ENCODE assay signal across 8 cellular contexts in the genomic region with DNA sequence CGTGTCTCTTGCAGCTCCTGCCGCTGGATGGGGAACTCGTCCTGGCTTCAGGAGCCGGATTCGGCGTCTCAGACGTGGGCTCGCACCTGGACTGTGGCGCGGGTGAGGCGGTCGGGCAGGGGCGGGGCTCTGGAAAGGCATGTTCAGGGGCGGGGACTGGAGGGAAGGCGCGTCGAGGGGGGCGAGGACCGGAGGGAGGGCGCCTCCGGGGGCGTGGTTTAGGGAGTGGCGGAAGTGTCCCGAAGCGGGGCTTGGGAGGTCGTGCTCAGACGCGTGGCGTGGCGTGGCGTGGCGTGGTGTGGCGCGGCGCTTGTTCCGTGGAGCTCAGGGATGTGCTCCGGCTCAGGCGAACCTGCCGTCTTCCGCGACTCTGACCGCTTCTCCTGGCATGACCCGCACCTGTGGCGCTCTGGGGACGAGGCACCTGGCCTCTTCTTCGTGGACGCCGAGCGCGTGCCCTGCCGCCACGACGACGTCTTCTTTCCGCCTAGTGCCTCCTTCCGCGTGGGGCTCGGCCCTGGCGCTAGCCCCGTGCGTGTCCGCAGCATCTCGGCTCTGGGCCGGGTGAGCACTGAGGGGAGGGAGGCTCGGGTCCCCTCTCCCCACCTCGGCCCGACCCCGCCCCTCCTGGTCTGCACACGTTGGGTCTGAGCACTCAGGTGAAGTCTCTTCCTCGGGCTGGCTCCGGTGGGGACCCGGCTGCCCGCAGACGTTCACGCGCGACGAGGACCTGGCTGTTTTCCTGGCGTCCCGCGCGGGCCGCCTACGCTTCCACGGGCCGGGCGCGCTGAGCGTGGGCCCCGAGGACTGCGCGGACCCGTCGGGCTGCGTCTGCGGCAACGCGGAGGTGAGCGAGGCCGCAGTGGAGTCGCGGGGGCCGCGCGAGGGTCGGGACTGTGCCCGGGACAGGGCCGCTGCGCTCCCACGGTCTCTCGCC. TPM values are rescaled to one million over a fixed set of nuclear protein-coding genes. Genes with fewer than 3 reads are reported as not detected.
DNase-seq lines count a peak whose midpoint lies in the region; ATAC-seq and TF ChIP-seq lines count a peak whose summit lies in the region.

No MANE protein-coding gene starts in this region.

- peaks cover 30 to 52% (median 39%) of the 10 kb centered on the region in 11 experiments for H3K27me3 ChIP-seq in BLaER1 treated with 17β-estradiol and CSF1 and Interleukin-3, amounts not matched to agents 10 nM and 100 nM
- H3K27me3 ChIP-seq in neutrophil (peaks cover 100% of the 10 kb centered on the region), thymus (ENCODE audit: control insufficient read depth, insufficient read depth) (peaks cover 68% of the 10 kb centered on the region), SK-N-SH (ENCODE audit: insufficient read depth) (peaks cover 5% of the 10 kb centered on the region; the same call in 1 of the 2 replicates)

- no peak overlapping the region for H2AFZ ChIP-seq in SK-N-SH (ENCODE audit: low read depth)

- peak overlapping the region; percentile 96 to 99 (median 98) for H3K4me2 ChIP-seq in BLaER1 treated with 17β-estradiol and CSF1 and Interleukin-3, amounts not matched to agents 10 nM and 100 nM
- no peak overlapping the region for H3K4me2 ChIP-seq in SK-N-SH

- ATAC-seq in GM21423 (IDR thresholded peaks at IDR 0.05; ENCODE audit: unreplicated experiment), result peak; percentile 78

- no peak for TF ChIP-seq EP300 in SK-N-SH (IDR thresholded peaks at IDR 0.05; ENCODE audit: borderline replicate concordance in 1 of 2, low read depth in 1 of 2, low read length in 1 of 2)

- WGBS in thymus, result 4% methylated on average over 111 of the region's 111 CpGs
- 73% methylated on average over 76 of the region's 111 CpGs for WGBS in SK-N-SH (ENCODE audit: low lambda C conversion rate)

- H3K79me2 ChIP-seq in SK-N-SH (ENCODE audit: insufficient read depth), result no peaks in the 10 kb centered on the region

- H3K4me3 ChIP-seq in BLaER1 treated with 17β-estradiol and CSF1 and Interleukin-3, amounts not matched to agents 10 nM and 100 nM, result peak overlapping the region; percentile 52 to 77 (median 68)
- peak overlapping the region; percentile 20 to 58 for H3K4me3 ChIP-seq in neutrophil (ENCODE audit: low read depth in 1 of 2, low read length in 1 of 2)
- H3K4me3 ChIP-seq in thymus (ENCODE audit: low read length), result peak overlapping the region; percentile 65
- no peak overlapping the region for H3K4me3 ChIP-seq in SK-N-SH (ENCODE audit: low read depth in 2 of 2, low read length in 1 of 2)

- H4K20me1 ChIP-seq in BLaER1 treated with 17β-estradiol and CSF1 and Interleukin-3, amounts not matched to agents 10 nM and 100 nM, result peaks cover 0 to 39% (median 15%) of the 10 kb centered on the region in 11 experiments; a peak in 11 of 22 replicates
- H4K20me1 ChIP-seq in SK-N-SH (ENCODE audit: insufficient read depth), result peaks cover 6% of the 10 kb centered on the region; the same call in 1 of the 2 replicates

- H3K9me3 ChIP-seq in BLaER1 treated with 17β-estradiol and CSF1 and Interleukin-3, amounts not matched to agents 10 nM and 100 nM (replicated peaks in 1 of 11), result no peaks in the 10 kb centered on the region
- H3K9me3 ChIP-seq in neutrophil (no peaks in the 10 kb centered on the region), thymus (ENCODE audit: control insufficient read depth) (no peaks in the 10 kb centered on the region), SK-N-SH (no peaks in the 10 kb centered on the region)

- DNase-seq in NCI-H2029 treated with DMSO at 0.1 percent for 48 hours (lab: John Stamatoyannopoulos, UW) (peak; percentile 3), erythroblast (lab: John Stamatoyannopoulos, UW) (peak; percentile 70 to 75), SK-N-SH (no peak)
- DNase-seq in activated CD8-positive, alpha-beta memory T cell treated with anti-CD3 and anti-CD28 coated beads for 4 hours (ENCODE audit: low read depth in 2 of 2), result peak; percentile 64 to 65

- no peak for TF ChIP-seq POLR2A in erythroblast (IDR thresholded peaks at IDR 0.05; ENCODE audit: low read length)

- H3K36me3 ChIP-seq in BLaER1 treated with 17β-estradiol and CSF1 and Interleukin-3, amounts not matched to agents 10 nM and 100 nM, result peaks cover 0 to 8% (median 0%) of the 10 kb centered on the region in 11 experiments; a peak in 4 of 22 replicates
- H3K36me3 ChIP-seq in neutrophil, result no peaks in the 10 kb centered on the region
- no peaks in the 10 kb centered on the region for H3K36me3 ChIP-seq in thymus (ENCODE audit: control insufficient read depth, insufficient read depth)
- H3K36me3 ChIP-seq in SK-N-SH (replicated peaks in 1 of 2; ENCODE audit: control insufficient read depth in 1 of 2, insufficient read depth in 2 of 2, low read length in 1 of 2), result peaks cover 7 to 17% of the 10 kb centered on the region in 2 experiments

- no peaks in the 10 kb centered on the region for H3F3A ChIP-seq in SK-N-SH (replicated peaks; ENCODE audit: insufficient read depth)

- H3K27ac ChIP-seq in BLaER1 treated with 17β-estradiol and CSF1 and Interleukin-3, amounts not matched to agents 10 nM and 100 nM, result peak overlapping the region; percentile 34 to 85 (median 81); a peak in 21 of 22 replicates
- H3K27ac ChIP-seq in neutrophil, result no peak overlapping the region
- peak overlapping the region; percentile 54 for H3K27ac ChIP-seq in thymus (ENCODE audit: low read depth)
- H3K27ac ChIP-seq in SK-N-SH (ENCODE audit: low read depth in 2 of 2, low read length in 1 of 2), result no peak overlapping the region

- peaks cover 25 to 61% (median 46%) of the 10 kb centered on the region in 10 experiments for H3K4me1 ChIP-seq in BLaER1 treated with 17β-estradiol and CSF1 and Interleukin-3, amounts not matched to agents 10 nM and 100 nM
- H3K4me1 ChIP-seq in neutrophil (ENCODE audit: control insufficient read depth in 1 of 2, insufficient read depth in 1 of 2, low read depth in 1 of 2, low read length in 1 of 2) (peaks cover 13 to 28% of the 10 kb centered on the region in 2 experiments), thymus (ENCODE audit: control insufficient read depth, insufficient read depth, low read length) (peaks cover 12% of the 10 kb centered on the region), SK-N-SH (ENCODE audit: control insufficient read depth in 1 of 2, insufficient read depth in 2 of 2, low read depth in 1 of 2, low read length in 1 of 2) (peaks cover 0 to 8% of the 10 kb centered on the region in 2 experiments; a peak in 1 of 4 replicates)

- POLR2A ChIA-PET in SK-N-SH (lab: Yijun Ruan, JAX), result no interaction called here

- no peak for TF ChIP-seq RAD21 in SK-N-SH (IDR thresholded peaks at IDR 0.05; ENCODE audit: low read length)

- no peak for TF ChIP-seq CTCF in neutrophil (IDR thresholded peaks at IDR 0.05)
- TF ChIP-seq CTCF in SK-N-SH (IDR thresholded peaks at IDR 0.05), result no peak

- CTCF ChIA-PET in SK-N-SH (lab: Yijun Ruan, JAX), result interaction anchor here (0.6 to 1.0 kb wide), 2 partner anchors 154 to 268 kb away, joined by 3 read pairs; no protein-coding TSS in a partner anchor

- no peaks in the 10 kb centered on the region for H3K9me2 ChIP-seq in SK-N-SH

- peak overlapping the region; percentile 72 to 88 (median 81) for H3K9ac ChIP-seq in BLaER1 treated with 17β-estradiol and CSF1 and Interleukin-3, amounts not matched to agents 10 nM and 100 nM
- H3K9ac ChIP-seq in SK-N-SH, result no peak overlapping the region

TF ChIP-seq in SK-N-SH, 30 proteins besides CTCF, POLR2A, EP300 and RAD21:
- TF ChIP-seq REST (IDR thresholded peaks at IDR 0.05; ENCODE audit: low read depth, low read length), result no peak
- no peak for TF ChIP-seq FOXM1 (IDR thresholded peaks at IDR 0.05; ENCODE audit: low read depth)
- TF ChIP-seq TEAD4 (IDR thresholded peaks at IDR 0.05; ENCODE audit: borderline replicate concordance, insufficient read depth), result no peak
- no peak for TF ChIP-seq MXI1 (IDR thresholded peaks at IDR 0.05; ENCODE audit: low read depth, low read length)

RNA-seq across cellular contexts. Expression of gene AMN, which starts 6.2 kb away (rescaled TPM):
- polyA plus RNA-seq in thymus, result 3.5 TPM
- polyA plus RNA-seq in SK-N-SH (2012; rRNA removed), result 0.03 TPM in 1 of 2 replicates, not detected in the other
- polyA plus RNA-seq in SK-N-SH (2012; cell fraction: cytosol; rRNA removed), result 0.01 TPM in 1 of 2 replicates, not detected in the other
- 0.21 and 0.25 TPM in 2 replicates for polyA plus RNA-seq in SK-N-SH (2012; cell fraction: nucleus; rRNA removed)

Comparison
In these comparisons a context has a peak if more than half of its experiments do, and no peak if none do; other contexts are left out.
1. H3K27ac ChIP-seq: peak in BLaER1 treated with 17β-estradiol and CSF1 and Interleukin-3, amounts not matched to agents 10 nM and 100 nM (11 of 11) and thymus (single experiment); none in neutrophil (single experiment) and SK-N-SH (0 of 2).
2. H3K4me3 ChIP-seq: peak in BLaER1 treated with 17β-estradiol and CSF1 and Interleukin-3, amounts not matched to agents 10 nM and 100 nM (10 of 10), neutrophil (2 of 2) and thymus (single experiment); none in SK-N-SH (0 of 2).